Comparison of ENCODE assay signal across 1 cellular context in the genomic region with DNA sequence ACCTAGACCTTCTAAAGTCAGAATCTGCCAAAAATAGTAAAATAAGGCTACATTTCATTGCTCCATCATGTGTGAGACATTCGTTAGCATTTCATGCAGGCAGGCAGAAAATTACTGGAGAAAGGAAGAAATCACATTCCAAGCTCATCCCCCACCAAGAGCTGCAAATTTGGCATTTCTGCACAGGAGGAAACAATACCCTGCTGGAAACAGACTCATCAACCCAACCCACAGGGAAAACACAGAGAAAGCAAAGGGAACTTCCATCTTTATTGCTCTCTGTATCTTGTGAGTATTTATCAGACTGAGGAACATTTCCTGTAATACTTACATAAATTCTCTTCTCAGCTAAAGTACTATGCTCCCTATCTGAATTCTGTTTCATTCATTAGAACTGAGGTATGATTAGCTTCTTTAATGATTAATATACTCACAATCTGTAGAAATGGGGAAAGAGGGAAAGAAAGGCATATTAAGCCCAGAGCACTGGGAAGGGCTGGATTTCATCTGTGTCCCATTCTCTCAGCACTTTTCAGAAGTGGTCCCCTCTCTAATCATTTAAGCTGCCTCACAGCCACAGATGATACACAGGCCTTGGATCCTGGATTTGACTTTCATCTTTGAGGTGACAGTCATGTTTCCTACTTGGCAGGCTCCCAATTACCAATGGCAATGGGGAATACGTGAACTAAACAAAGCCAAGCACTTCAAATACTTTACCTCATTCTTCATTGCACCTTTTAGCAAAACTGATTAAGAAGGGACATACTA.
TF ChIP-seq lines count a peak whose summit lies in the region.

No MANE protein-coding gene starts in this region.

TF ChIP-seq in endothelial cell of umbilical vein, 7 proteins besides CTCF, POLR2A, EP300 and RAD21:
- no peak for TF ChIP-seq JUN (IDR thresholded peaks at IDR 0.05; ENCODE audit: borderline replicate concordance, insufficient read depth, insufficient read length, low read depth)
- TF ChIP-seq FOS (IDR thresholded peaks at IDR 0.05; ENCODE audit: borderline replicate concordance, insufficient read depth, low read length) = no peak
- TF ChIP-seq POLR2AphosphoS5 (IDR thresholded peaks at IDR 0.05; ENCODE audit: insufficient read depth, low read depth, low read length) = no peak
- TF ChIP-seq MYC (IDR thresholded peaks at IDR 0.05; ENCODE audit: low read depth, low read length) = no peak
- TF ChIP-seq EZH2 (IDR thresholded peaks at IDR 0.05; ENCODE audit: borderline replicate concordance, low read depth, low read length, severe bottlenecking) = no peak
- no peak for TF ChIP-seq GATA2 (IDR thresholded peaks at IDR 0.05; ENCODE audit: insufficient read depth, insufficient read length, low read depth, low read length)
- TF ChIP-seq, protein P1, sequence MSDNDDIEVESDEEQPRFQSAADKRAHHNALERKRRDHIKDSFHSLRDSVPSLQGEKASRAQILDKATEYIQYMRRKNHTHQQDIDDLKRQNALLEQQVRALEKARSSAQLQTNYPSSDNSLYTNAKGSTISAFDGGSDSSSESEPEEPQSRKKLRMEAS (IDR thresholded peaks at IDR 0.05; ENCODE audit: insufficient read depth, insufficient read length) = no peak
